ENCODE assay signal across 28 cellular contexts in genomic region chr12:99709619-99710018, GRCh38.
"Had no signal": no experiment of that assay in that cellular context is flagged by ENCODE, and none has a peak within 500 bp of the region (broad histone marks: within the 10 kb centered on the region; RNA-seq: fewer than 3 reads in every experiment).

No MANE protein-coding gene starts in this region.

- H2AFZ ChIP-seq: hepatocyte had no signal

- H3K4me3 Mint-ChIP-seq: dendritic cell treated with granulocyte-macrophage colony-stimulating factor and Interleukin-4, amounts not matched to agents 40 ng/mL and 50 ng/mL, for 4 days; effector memory CD8-positive, alpha-beta T cell; endodermal cell had no signal

- H3K27me3 ChIP-seq: colonic mucosa, dorsolateral prefrontal cortex, esophagus muscularis mucosa, esophagus squamous epithelium, foreskin keratinocyte, gastrocnemius medialis, gastroesophageal sphincter, heart left ventricle, heart right ventricle, hepatocyte had no signal

- H3K9me3 ChIP-seq: colonic mucosa had no signal

- H3K27me3 Mint-ChIP-seq: dendritic cell treated with granulocyte-macrophage colony-stimulating factor and Interleukin-4, amounts not matched to agents 40 ng/mL and 50 ng/mL, for 4 days; effector memory CD8-positive, alpha-beta T cell had no signal

- DNase-seq: colonic mucosa; cortex of kidney; dermis blood vessel endothelial cell; dorsolateral prefrontal cortex; effector CD4-positive, alpha-beta T cell; effector CD8-positive, alpha-beta T cell; effector memory CD4-positive, alpha-beta T cell; effector memory CD8-positive, alpha-beta T cell; endodermal cell; erythroblast; esophagus squamous epithelium; foreskin fibroblast; foreskin melanocyte; gastrocnemius medialis; heart left ventricle; heart right ventricle had no signal

- ATAC-seq: effector memory CD8-positive, alpha-beta T cell; esophagus mucosa; gastrocnemius medialis; gastroesophageal sphincter; heart left ventricle; heart right ventricle had no signal

- H3K4me2 ChIP-seq: hepatocyte had no signal

- H3K27ac ChIP-seq: colonic mucosa, coronary artery, dorsolateral prefrontal cortex, epithelial cell of prostate, esophagus muscularis mucosa, esophagus squamous epithelium, foreskin keratinocyte, gastrocnemius medialis, gastroesophageal sphincter, heart left ventricle, heart right ventricle, hepatocyte had no signal

- H3K27ac Mint-ChIP-seq: dendritic cell treated with granulocyte-macrophage colony-stimulating factor and Interleukin-4, amounts not matched to agents 40 ng/mL and 50 ng/mL, for 4 days; effector memory CD8-positive, alpha-beta T cell; endodermal cell had no signal

- H3K4me1 ChIP-seq: colonic mucosa, esophagus muscularis mucosa, esophagus squamous epithelium, foreskin keratinocyte, gastrocnemius medialis, gastroesophageal sphincter, heart left ventricle, heart right ventricle had no signal

- H3K36me3 ChIP-seq: colonic mucosa, esophagus muscularis mucosa, esophagus squamous epithelium, gastrocnemius medialis, gastroesophageal sphincter, heart left ventricle, heart right ventricle had no signal

- FAIRE-seq: colon, endometrium, endothelial cell of umbilical vein, frontal cortex had no signal

- H3K4me3 ChIP-seq: colonic mucosa, coronary artery, dorsolateral prefrontal cortex, esophagus muscularis mucosa, esophagus squamous epithelium, gastrocnemius medialis, gastroesophageal sphincter, heart left ventricle, heart right ventricle, hepatocyte had no signal

- H3K79me2 ChIP-seq: hepatocyte had no signal
